In genomic region chr19:58563823-58564222, GRCh38 we compare ENCODE assay signal across 1 cellular context.
TF ChIP-seq lines count a peak whose summit lies in the region.

No MANE protein-coding gene starts in this region.

TF ChIP-seq in SK-N-SH treated with all-trans-retinoic acid at 6 μM for 48 hours, 23 proteins besides CTCF, POLR2A, EP300 and RAD21 (continued from another document):
- TF ChIP-seq TOX (CRISPR knock-in tag; IDR thresholded peaks at IDR 0.05; ENCODE audit: borderline replicate concordance) (no peak), POU6F1 (CRISPR knock-in tag; IDR thresholded peaks at IDR 0.05; ENCODE audit: borderline replicate concordance, low read depth) (no peak), ZFP30 (CRISPR knock-in tag; IDR thresholded peaks at IDR 0.05) (no peak), RARB (CRISPR knock-in tag; IDR thresholded peaks at IDR 0.05) (no peak), ZNF565 (CRISPR knock-in tag; conservative IDR thresholded peaks at IDR 0.05; ENCODE audit: low read depth) (no peak), ZFP3 (CRISPR knock-in tag; IDR thresholded peaks at IDR 0.05) (no peak), ARNTL (CRISPR knock-in tag; IDR thresholded peaks at IDR 0.05; ENCODE audit: borderline replicate concordance, low read depth) (no peak), ZNF8 (CRISPR knock-in tag; IDR thresholded peaks at IDR 0.05) (no peak)
